In the genomic region with DNA sequence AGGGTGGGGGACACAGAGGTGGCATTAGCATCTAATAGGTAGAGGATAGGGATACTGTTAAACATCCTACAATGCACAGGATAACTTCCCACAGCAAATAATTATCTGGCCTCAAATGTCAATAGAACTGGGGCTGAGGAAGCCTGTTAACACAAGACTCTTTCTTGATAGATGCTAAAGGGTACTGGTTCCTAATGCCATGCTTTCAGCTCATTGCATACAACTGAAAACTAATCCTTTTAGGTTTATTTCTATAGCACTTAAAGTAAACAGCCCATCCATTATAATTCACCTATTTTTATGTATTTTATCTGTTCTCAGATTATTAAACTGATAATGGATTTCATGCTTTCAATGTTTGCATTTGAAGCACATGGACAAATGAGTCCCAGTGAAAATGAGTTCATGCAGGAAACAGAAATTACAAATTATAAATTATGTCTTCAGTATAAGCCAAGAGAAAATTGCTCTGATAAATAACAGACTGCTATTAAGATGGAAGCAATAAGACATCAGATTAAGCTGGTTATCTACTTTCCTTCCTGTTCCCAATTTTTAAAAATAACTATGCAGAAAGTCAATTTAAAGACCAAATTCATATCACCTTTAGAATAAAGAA, we compare ENCODE assay signal across 38 cellular contexts.
"Had no signal": no experiment of that assay in that cellular context is flagged by ENCODE, and none has a peak within 500 bp of the region (broad histone marks: within the 10 kb centered on the region; RNA-seq: fewer than 3 reads in every experiment).

No MANE protein-coding gene starts in this region.

- DNase-seq: activated CD4-positive, alpha-beta memory T cell treated with anti-CD3 and anti-CD28 coated beads, Interleukin-2, amount 10 ng/mL, durations not matched to agents 7 days and 5 days; activated CD4-positive, alpha-beta T cell treated with anti-CD3 and anti-CD28 coated beads for 1 hour; activated CD4-positive, alpha-beta T cell treated with anti-CD3 and anti-CD28 coated beads for 36 hours; activated CD4-positive, alpha-beta T cell treated with anti-CD3 and anti-CD28 coated beads for 48 hours; activated CD4-positive, alpha-beta T cell treated with anti-CD3 and anti-CD28 coated beads, Interleukin-2, amount 50 U/mL, for 1 hour; activated CD4-positive, alpha-beta T cell treated with anti-CD3 and anti-CD28 coated beads, Interleukin-2, amount 50 U/mL, for 48 hours; activated CD4-positive, CD25-positive, alpha-beta regulatory T cell; activated CD8-positive, alpha-beta memory T cell treated with anti-CD3 and anti-CD28 coated beads for 24 hours; activated CD8-positive, alpha-beta memory T cell treated with anti-CD3 and anti-CD28 coated beads, Interleukin-2, amount 10 ng/mL, durations not matched to agents 7 days and 5 days; activated CD8-positive, alpha-beta memory T cell treated with anti-CD3 and anti-CD28 coated beads, Interleukin-2, amount 50 U/mL, for 48 hours; activated CD8-positive, alpha-beta T cell treated with anti-CD3 and anti-CD28 coated beads, Interleukin-2, amount 10 ng/mL, durations not matched to agents 7 days and 5 days; activated effector memory CD4-positive, alpha-beta T cell treated with Interleukin-2 at 50 U/mL for 16 hours; activated gamma-delta T cell; activated naive CD4-positive, alpha-beta T cell treated with anti-CD3 and anti-CD28 coated beads, Interleukin-2, amount 10 ng/mL, durations not matched to agents 7 days and 5 days; activated naive CD4-positive, alpha-beta T cell treated with Interleukin-2 at 50 U/mL for 16 hours; activated naive CD8-positive, alpha-beta T cell treated with anti-CD3 and anti-CD28 coated beads, Interleukin-2, amount 10 ng/mL, durations not matched to agents 7 days and 5 days; activated naive CD8-positive, alpha-beta T cell treated with anti-CD3 and anti-CD28 coated beads, Interleukin-2, amount 50 U/mL, for 24 hours; activated T-cell treated with anti-CD3 and anti-CD28 coated beads, Interleukin-2, amount 50 U/mL, for 24 hours; activated T-cell treated with anti-CD3 and anti-CD28 coated beads, Interleukin-2, amount 50 U/mL, for 48 hours; amygdala; anterior cingulate cortex; caudate nucleus; cerebellar nuclear complex; T-helper 1 cell; T-helper 2 cell; T-helper 9 cell; WERI-Rb-1 had no signal

- H3K27me3 ChIP-seq: ascending aorta, cardiac muscle cell had no signal

- H3K4me3 Mint-ChIP-seq: activated CD4-positive, alpha-beta memory T cell treated with anti-CD3 and anti-CD28 coated beads, Interleukin-2, amount 10 ng/mL, durations not matched to agents 7 days and 5 days; activated CD4-positive, alpha-beta T cell treated with anti-CD3 and anti-CD28 coated beads for 36 hours; activated CD8-positive, alpha-beta memory T cell treated with anti-CD3 and anti-CD28 coated beads, Interleukin-2, amount 10 ng/mL, durations not matched to agents 7 days and 5 days; activated CD8-positive, alpha-beta T cell treated with anti-CD3 and anti-CD28 coated beads, Interleukin-2, amount 10 ng/mL, durations not matched to agents 7 days and 5 days; activated naive CD4-positive, alpha-beta T cell treated with anti-CD3 and anti-CD28 coated beads, Interleukin-2, amount 10 ng/mL, durations not matched to agents 7 days and 5 days; activated naive CD4-positive, alpha-beta T cell treated with anti-CD3 and anti-CD28 coated beads, Interleukin-2, amount 50 U/mL, for 24 hours; activated naive CD8-positive, alpha-beta T cell; activated naive CD8-positive, alpha-beta T cell treated with anti-CD3 and anti-CD28 coated beads, Interleukin-2, amount 10 ng/mL, durations not matched to agents 7 days and 5 days; activated naive CD8-positive, alpha-beta T cell treated with anti-CD3 and anti-CD28 coated beads, Interleukin-2, amount 50 U/mL, for 24 hours; activated T-cell treated with anti-CD3 and anti-CD28 coated beads, Interleukin-2, amount 50 U/mL, for 24 hours; brain; central memory CD8-positive, alpha-beta T cell; T-helper 1 cell treated with Interleukin-12 subunit alpha and Interleukin-12 subunit beta and Interleukin-4 antibody, amounts not matched to agents 30 μg/mL and 1 μg/mL, for 36 hours; T-helper 2 cell treated with Interferon-gamma antibody and Interleukin-4, amounts not matched to agents 5 μg/mL and 100 μg/mL, for 36 hours; WTC11 had no signal

- H3K4me3 ChIP-seq: ascending aorta, cardiac muscle cell had no signal

- H3K36me3 ChIP-seq: ascending aorta, cardiac muscle cell, WERI-Rb-1 had no signal

- H3K27ac Mint-ChIP-seq: activated CD4-positive, alpha-beta memory T cell treated with anti-CD3 and anti-CD28 coated beads, Interleukin-2, amount 10 ng/mL, durations not matched to agents 7 days and 5 days; activated CD4-positive, alpha-beta T cell treated with anti-CD3 and anti-CD28 coated beads for 36 hours; activated CD8-positive, alpha-beta memory T cell treated with anti-CD3 and anti-CD28 coated beads, Interleukin-2, amount 10 ng/mL, durations not matched to agents 7 days and 5 days; activated CD8-positive, alpha-beta T cell treated with anti-CD3 and anti-CD28 coated beads, Interleukin-2, amount 10 ng/mL, durations not matched to agents 7 days and 5 days; activated naive CD4-positive, alpha-beta T cell treated with anti-CD3 and anti-CD28 coated beads, Interleukin-2, amount 10 ng/mL, durations not matched to agents 7 days and 5 days; activated naive CD4-positive, alpha-beta T cell treated with anti-CD3 and anti-CD28 coated beads, Interleukin-2, amount 50 U/mL, for 24 hours; activated naive CD8-positive, alpha-beta T cell; activated naive CD8-positive, alpha-beta T cell treated with anti-CD3 and anti-CD28 coated beads, Interleukin-2, amount 10 ng/mL, durations not matched to agents 7 days and 5 days; activated naive CD8-positive, alpha-beta T cell treated with anti-CD3 and anti-CD28 coated beads, Interleukin-2, amount 50 U/mL, for 24 hours; activated T-cell treated with anti-CD3 and anti-CD28 coated beads, Interleukin-2, amount 50 U/mL, for 24 hours; activated T-helper 2 cell treated with anti-CD3 and anti-CD28 coated beads, Interferon-gamma antibody, Interleukin-2, Interleukin-4, amounts not matched to agents 10 μg/mL and 5 μg/mL and 100 μg/mL, durations not matched to agents 14 hours and 24 hours and 36 hours; brain; T-helper 1 cell treated with Interleukin-12 subunit alpha and Interleukin-12 subunit beta and Interleukin-4 antibody, amounts not matched to agents 30 μg/mL and 1 μg/mL, for 36 hours; T-helper 2 cell treated with Interferon-gamma antibody and Interleukin-4, amounts not matched to agents 5 μg/mL and 100 μg/mL, for 36 hours; WTC11 had no signal

- H3K27ac ChIP-seq: ascending aorta, cardiac muscle cell, WERI-Rb-1 had no signal

- H3K4me1 Mint-ChIP-seq: brain had no signal

- H3K9me3 ChIP-seq: ascending aorta had no signal

- H3K36me3 Mint-ChIP-seq: activated CD8-positive, alpha-beta memory T cell treated with anti-CD3 and anti-CD28 coated beads, Interleukin-2, amount 10 ng/mL, durations not matched to agents 7 days and 5 days; activated naive CD4-positive, alpha-beta T cell treated with anti-CD3 and anti-CD28 coated beads, Interleukin-2, amount 10 ng/mL, durations not matched to agents 7 days and 5 days; activated naive CD4-positive, alpha-beta T cell treated with anti-CD3 and anti-CD28 coated beads, Interleukin-2, amount 50 U/mL, for 24 hours; activated naive CD8-positive, alpha-beta T cell; activated naive CD8-positive, alpha-beta T cell treated with anti-CD3 and anti-CD28 coated beads, Interleukin-2, amount 10 ng/mL, durations not matched to agents 7 days and 5 days; WTC11 had no signal

- ATAC-seq: activated CD4-positive, alpha-beta T cell treated with anti-CD3 and anti-CD28 coated beads for 36 hours; activated CD4-positive, CD25-positive, alpha-beta regulatory T cell treated with anti-CD3 and anti-CD28 coated beads, Interleukin-2, amount 50 U/mL, for 24 hours; activated CD8-positive, alpha-beta memory T cell treated with anti-CD3 and anti-CD28 coated beads, Interleukin-2, amount 10 ng/mL, durations not matched to agents 7 days and 5 days; activated CD8-positive, alpha-beta T cell treated with anti-CD3 and anti-CD28 coated beads, Interleukin-2, amount 10 ng/mL, durations not matched to agents 7 days and 5 days; activated naive CD8-positive, alpha-beta T cell treated with anti-CD3 and anti-CD28 coated beads, Interleukin-2, amount 50 U/mL, for 24 hours; WTC11 had no signal

- H3K9me3 Mint-ChIP-seq: activated CD4-positive, alpha-beta memory T cell treated with anti-CD3 and anti-CD28 coated beads, Interleukin-2, amount 10 ng/mL, durations not matched to agents 7 days and 5 days; activated naive CD4-positive, alpha-beta T cell treated with anti-CD3 and anti-CD28 coated beads, Interleukin-2, amount 10 ng/mL, durations not matched to agents 7 days and 5 days; activated naive CD4-positive, alpha-beta T cell treated with anti-CD3 and anti-CD28 coated beads, Interleukin-2, amount 50 U/mL, for 24 hours; activated naive CD8-positive, alpha-beta T cell treated with anti-CD3 and anti-CD28 coated beads, Interleukin-2, amount 10 ng/mL, durations not matched to agents 7 days and 5 days; activated naive CD8-positive, alpha-beta T cell treated with anti-CD3 and anti-CD28 coated beads, Interleukin-2, amount 50 U/mL, for 24 hours; activated T-cell treated with anti-CD3 and anti-CD28 coated beads, Interleukin-2, amount 50 U/mL, for 24 hours; activated T-helper 2 cell treated with anti-CD3 and anti-CD28 coated beads, Interferon-gamma antibody, Interleukin-2, Interleukin-4, amounts not matched to agents 10 μg/mL and 5 μg/mL and 100 μg/mL, durations not matched to agents 14 hours and 24 hours and 36 hours; central memory CD8-positive, alpha-beta T cell; T-helper 1 cell treated with Interleukin-12 subunit alpha and Interleukin-12 subunit beta and Interleukin-4 antibody, amounts not matched to agents 30 μg/mL and 1 μg/mL, for 36 hours; T-helper 2 cell treated with Interferon-gamma antibody and Interleukin-4, amounts not matched to agents 5 μg/mL and 100 μg/mL, for 36 hours had no signal

- H3K4me1 ChIP-seq: ascending aorta had no signal

- H3K27me3 Mint-ChIP-seq: activated naive CD8-positive, alpha-beta T cell treated with anti-CD3 and anti-CD28 coated beads, Interleukin-2, amount 10 ng/mL, durations not matched to agents 7 days and 5 days; brain had no signal
